ENCODE assay signal across 7 cellular contexts in genomic region chr5:126422994-126423788, GRCh38. TPM values are rescaled to one million over a fixed set of nuclear protein-coding genes. Genes with fewer than 3 reads are reported as not detected.
DNase-seq lines count a peak whose midpoint lies in the region; ATAC-seq and TF ChIP-seq lines count a peak whose summit lies in the region.

TSS of gene GRAMD2B (plus strand) at chr5:126423409. CDS start at chr5:126423607, 198 bp downstream.

- intact Hi-C loops in activated CD4-positive, alpha-beta memory T cell treated with anti-CD3 and anti-CD28 coated beads for 36 hours (cut with micrococcal nuclease) = loop anchor here (1.0 to 2.0 kb wide), 6 partner anchors 15 to 177 kb away; partner anchors contain the start of gene PHAX

- H3K27me3 ChIP-seq in duodenal mucosa (ENCODE audit: control insufficient read depth in 1 of 2, insufficient read depth in 2 of 2, low read length in 2 of 2) (no peaks in the 10 kb centered on the region), liver (ENCODE audit: control insufficient read depth in 4 of 4, insufficient read depth in 4 of 4, low read length in 3 of 4) (no peaks in the 10 kb centered on the region)

- no peaks in the 10 kb centered on the region for H3K9me3 ChIP-seq in duodenal mucosa (ENCODE audit: control insufficient read depth in 1 of 2, low read length in 2 of 2)
- H3K9me3 ChIP-seq in liver (ENCODE audit: control insufficient read depth in 4 of 4, low read length in 3 of 4) = no peaks in the 10 kb centered on the region

- CTCF ChIA-PET in activated CD4-positive, alpha-beta memory T cell treated with anti-CD3 and anti-CD28 coated beads for 36 hours (lab: Charles Lee) = interaction anchor here (0.7 to 4.8 kb wide), 8 partner anchors 20 to 110 kb away, joined by 3 to 21 read pairs (median 3); no protein-coding TSS in a partner anchor

- H3K27me3 Mint-ChIP-seq in activated CD4-positive, alpha-beta memory T cell treated with anti-CD3 and anti-CD28 coated beads for 36 hours = no peaks in the 10 kb centered on the region

- peak within 1 kb of the TSS; percentile 82 for H3K4me3 Mint-ChIP-seq in activated CD4-positive, alpha-beta memory T cell treated with anti-CD3 and anti-CD28 coated beads for 36 hours

- no peaks in the 10 kb centered on the region for H3K9me3 Mint-ChIP-seq in activated CD4-positive, alpha-beta memory T cell treated with anti-CD3 and anti-CD28 coated beads for 36 hours

- peak; percentile 86 for DNase-seq in NCI-H226
- peak; percentile 83 for DNase-seq in activated CD4-positive, alpha-beta memory T cell treated with anti-CD3 and anti-CD28 coated beads for 36 hours
- peak; percentile 62 for DNase-seq in stimulated activated CD4-positive, alpha-beta T cell treated with anti-CD3 and anti-CD28 coated beads, Interleukin-4, amount 100 ng/mL, for 1 hour

- peaks cover 11 to 14% of the 10 kb centered on the region in 2 donors for H3K4me1 ChIP-seq in duodenal mucosa (ENCODE audit: control insufficient read depth in 1 of 2, insufficient read depth in 2 of 2, low read length in 2 of 2)
- peaks cover 0 to 9% (median 0%) of the 10 kb centered on the region in 4 donors for H3K4me1 ChIP-seq in liver (ENCODE audit: control insufficient read depth in 4 of 4, insufficient read depth in 4 of 4, low read length in 3 of 4)

- ATAC-seq in GM18519 (IDR thresholded peaks at IDR 0.05; ENCODE audit: low FRiP score, unreplicated experiment) (peak; percentile 68), HG02981 (IDR thresholded peaks at IDR 0.05; ENCODE audit: unreplicated experiment) (peak; percentile 86)

- peak within 1 kb of the TSS; percentile 74 to 77 for H3K4me3 ChIP-seq in duodenal mucosa (ENCODE audit: low read depth in 1 of 2, low read length in 2 of 2)
- peak within 1 kb of the TSS; percentile 62 to 65 (median 62) for H3K4me3 ChIP-seq in liver (ENCODE audit: low read depth in 1 of 3, low read length in 3 of 3)

- peak within 1 kb of the TSS; percentile 87 for H3K27ac Mint-ChIP-seq in activated CD4-positive, alpha-beta memory T cell treated with anti-CD3 and anti-CD28 coated beads for 36 hours

- WGBS in liver = 15% methylated on average over 44 of the region's 44 CpGs

- POLR2A ChIA-PET in activated CD4-positive, alpha-beta memory T cell treated with anti-CD3 and anti-CD28 coated beads for 36 hours (lab: Charles Lee) = interaction anchor here (1.3 to 3.5 kb wide), 6 partner anchors 10 to 42 kb away, joined by 3 to 27 read pairs (median 14); no protein-coding TSS in a partner anchor

- peaks cover 38% of the 10 kb centered on the region for H3K4me1 Mint-ChIP-seq in activated CD4-positive, alpha-beta memory T cell treated with anti-CD3 and anti-CD28 coated beads for 36 hours (ENCODE audit: low read depth)

- H3K36me3 ChIP-seq in duodenal mucosa (ENCODE audit: control insufficient read depth in 1 of 2, insufficient read depth in 2 of 2, low read length in 2 of 2) (no peaks in the 10 kb centered on the region), liver (ENCODE audit: control insufficient read depth in 4 of 4, insufficient read depth in 3 of 4, low read depth in 1 of 4, low read length in 3 of 4) (no peaks in the 10 kb centered on the region)

- H3K36me3 Mint-ChIP-seq in activated CD4-positive, alpha-beta memory T cell treated with anti-CD3 and anti-CD28 coated beads for 36 hours = no peaks in the 10 kb centered on the region

- H3K9ac ChIP-seq in duodenal mucosa (ENCODE audit: low read depth in 1 of 2, low read length in 2 of 2) = peak within 1 kb of the TSS; percentile 76 to 81
- peak within 1 kb of the TSS; percentile 5 to 36 for H3K9ac ChIP-seq in liver (ENCODE audit: low read depth in 1 of 2, low read length in 2 of 2)

- TF ChIP-seq RAD21 in liver (IDR thresholded peaks at IDR 0.05) = peak; percentile 25 to 37

- TF ChIP-seq CTCF in liver (IDR thresholded peaks at IDR 0.05; ENCODE audit: low read depth, low read length, missing input control) = no peak

- H3K27ac ChIP-seq in duodenal mucosa (ENCODE audit: low read depth, low read length) (peak within 1 kb of the TSS; percentile 82), liver (ENCODE audit: low read depth in 1 of 2, low read length in 2 of 2) (peak within 1 kb of the TSS; percentile 82 to 87)

TF ChIP-seq in liver, 16 proteins besides CTCF, POLR2A, EP300 and RAD21:
- TF ChIP-seq YY1 (IDR thresholded peaks at IDR 0.05) = peak; percentile 26
- TF ChIP-seq GABPA (IDR thresholded peaks at IDR 0.05 in 1 of 2, conservative IDR thresholded peaks at IDR 0.05 in 1 of 2) = peak; percentile 72 to 85
- no peak for TF ChIP-seq FOXA1 (IDR thresholded peaks at IDR 0.05)
- no peak for TF ChIP-seq TAF1 (conservative IDR thresholded peaks at IDR 0.05)
- no peak for TF ChIP-seq HNF4G (IDR thresholded peaks at IDR 0.05)
- no peak for TF ChIP-seq ATF3 (IDR thresholded peaks at IDR 0.05)
- no peak for TF ChIP-seq ZBTB33 (IDR thresholded peaks at IDR 0.05)
- TF ChIP-seq JUND (IDR thresholded peaks at IDR 0.05) = peak in 1 of 2 donors; percentile 4
- no peak for TF ChIP-seq RXRA (IDR thresholded peaks at IDR 0.05)
- TF ChIP-seq MAX (IDR thresholded peaks at IDR 0.05) = no peak
- peak; percentile 37 for TF ChIP-seq NR2F2 (IDR thresholded peaks at IDR 0.05)
- TF ChIP-seq HNF4A (conservative IDR thresholded peaks at IDR 0.05) = no peak
- TF ChIP-seq REST (IDR thresholded peaks at IDR 0.05) = peak; percentile 18
- TF ChIP-seq FOXA2 (IDR thresholded peaks at IDR 0.05) = no peak
- TF ChIP-seq SP1 (IDR thresholded peaks at IDR 0.05) = peak; percentile 46
- no peak for TF ChIP-seq EGR1 (IDR thresholded peaks at IDR 0.05; ENCODE audit: low read depth in 2 of 2)
TF ChIP-seq in liver: peak in this region for 6.

RNA-seq across cellular contexts. Expression of gene GRAMD2B, which starts in this region (rescaled TPM):
- 10 to 100 TPM in 1 of 2 experiments, 1 to 10 TPM in 1; 9.9 to 10.4 TPM for total RNA-seq in activated CD4-positive, alpha-beta memory T cell treated with anti-CD3 and anti-CD28 coated beads for 36 hours
- 10 to 100 TPM; 10.8 to 24.1 TPM for total RNA-seq in liver
- polyA plus RNA-seq in liver = 10 to 100 TPM in 1 of 2 donors, 1 to 10 TPM in 1; 6.5 to 16.2 TPM

Comparison
In these comparisons a context has a peak if more than half of its experiments do, and no peak if none do; other contexts are left out.
1. Peak in every context shown above with its lines: DNase-seq, ATAC-seq, H3K4me3 ChIP-seq and H3K27ac ChIP-seq.